Comparison of ENCODE assay signal across 8 cellular contexts in genomic region chr5:4868140-4868735, GRCh38.
DNase-seq lines count a peak whose midpoint lies in the region; ATAC-seq and TF ChIP-seq lines count a peak whose summit lies in the region.

No MANE protein-coding gene starts in this region.

- H3K27me3 ChIP-seq in cardiac muscle cell = no peaks in the 10 kb centered on the region

- DNase-seq in cardiac muscle cell (ENCODE audit: low read depth in 1 of 2, low spot score in 1 of 2) = peak; percentile 20 to 69
- no peak for DNase-seq in cardiac septum (ENCODE audit: low spot score)
- DNase-seq in NCI-H82 (lab: John Stamatoyannopoulos, UW) = peak; percentile 72
- peak; percentile 69 for DNase-seq in astrocyte of the hippocampus (ENCODE audit: low read depth, low spot score)
- peak; percentile 79 for DNase-seq in inferior parietal cortex (ENCODE audit: extremely low spot score)
- DNase-seq in stimulated activated CD4-positive, alpha-beta T cell treated with anti-CD3 and anti-CD28 coated beads, Interleukin-4, amount 100 ng/mL, for 24 hours = peak; percentile 40

- H3K36me3 ChIP-seq in cardiac muscle cell = no peaks in the 10 kb centered on the region

- no peaks in the 10 kb centered on the region for H3K9me3 ChIP-seq in cardiac muscle cell (ENCODE audit: low read depth)

- TF ChIP-seq CTCF in cardiac muscle cell (IDR thresholded peaks at IDR 0.05; ENCODE audit: low read depth, low read length) = peak; percentile 61

- peak; percentile 82 for ATAC-seq in HG02884 (IDR thresholded peaks at IDR 0.05; ENCODE audit: unreplicated experiment)
- no peak for ATAC-seq in GM18519 (IDR thresholded peaks at IDR 0.05; ENCODE audit: low FRiP score, unreplicated experiment)

- no peak overlapping the region for H3K4me3 ChIP-seq in cardiac muscle cell

- intact Hi-C loops in cardiac septum (cut with DNase I) = no loop called here

- H3K4me1 ChIP-seq in cardiac muscle cell (ENCODE audit: low read depth) = no peaks in the 10 kb centered on the region

- no peak overlapping the region for H3K27ac ChIP-seq in cardiac muscle cell
